Comparison of ENCODE assay signal across 42 cellular contexts in the genomic region with DNA sequence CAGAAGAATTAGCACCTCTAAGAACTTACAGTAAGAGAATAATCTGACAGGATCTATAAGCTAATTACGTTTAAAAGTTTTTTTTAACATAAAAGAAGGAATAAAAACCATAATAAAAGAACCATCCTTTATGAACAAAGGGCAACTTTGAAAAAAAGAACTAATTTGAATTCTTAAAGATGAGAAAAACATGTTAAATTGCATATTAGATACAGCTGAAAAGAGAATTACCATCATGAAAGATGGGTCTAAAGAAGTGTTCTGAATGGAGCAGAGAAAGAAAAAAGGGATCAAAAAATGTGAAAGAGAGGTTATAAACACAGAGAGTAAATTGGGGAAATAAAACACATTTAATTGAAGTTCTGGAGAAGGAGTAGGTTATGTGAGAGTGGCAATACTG. TPM values are rescaled to one million over a fixed set of nuclear protein-coding genes. Genes with fewer than 3 reads are reported as not detected.
"Had no signal": no experiment of that assay in that cellular context is flagged by ENCODE, and none has a peak within 500 bp of the region (broad histone marks: within the 10 kb centered on the region; RNA-seq: fewer than 3 reads in every experiment).

No MANE protein-coding gene starts in this region.

- H3K9me3 ChIP-seq: adrenal gland, ascending aorta, body of pancreas had no signal

- H3K27ac ChIP-seq: adrenal gland, ascending aorta, body of pancreas, brain microvascular endothelial cell, breast epithelium, cardiac muscle cell had no signal

- H3K4me3 ChIP-seq: adrenal gland, ascending aorta, body of pancreas, breast epithelium, cardiac muscle cell had no signal

- DNase-seq: activated effector memory CD4-positive, alpha-beta T cell treated with anti-CD3 and anti-CD28 coated beads, Interleukin-2, amount 50 U/mL, for 16 hours; activated effector memory CD4-positive, alpha-beta T cell treated with Interleukin-2 at 50 U/mL for 16 hours; activated gamma-delta T cell; activated gamma-delta T cell treated with Interleukin-2 at 50 U/mL for 16 hours; activated naive CD4-positive, alpha-beta T cell; activated naive CD4-positive, alpha-beta T cell treated with anti-CD3 and anti-CD28 coated beads for 36 hours; activated naive CD4-positive, alpha-beta T cell treated with anti-CD3 and anti-CD28 coated beads, Interleukin-2, amount 10 ng/mL, durations not matched to agents 7 days and 5 days; activated naive CD4-positive, alpha-beta T cell treated with anti-CD3 and anti-CD28 coated beads, Interleukin-2, amount 50 U/mL, for 16 hours; activated naive CD4-positive, alpha-beta T cell treated with Interleukin-2 at 50 U/mL for 16 hours; activated naive CD8-positive, alpha-beta T cell treated with anti-CD3 and anti-CD28 coated beads for 36 hours; activated naive CD8-positive, alpha-beta T cell treated with anti-CD3 and anti-CD28 coated beads, Interleukin-2, amount 10 ng/mL, durations not matched to agents 7 days and 5 days; activated naive CD8-positive, alpha-beta T cell treated with anti-CD3 and anti-CD28 coated beads, Interleukin-2, amount 50 U/mL, for 24 hours; activated T-cell treated with anti-CD3 and anti-CD28 coated beads, Interleukin-2, amount 50 U/mL, for 4 hours; activated T-cell treated with anti-CD3 and anti-CD28 coated beads, Interleukin-2, amount 50 U/mL, for 48 hours; activated T-cell treated with anti-CD3 and anti-CD28 coated beads, Interleukin-2, amount 50 U/mL, for 72 hours; adrenal gland; amniotic stem cell; amygdala; anterior cingulate cortex; aorta; body of pancreas; brain microvascular endothelial cell; caudate nucleus; central memory CD4-positive, alpha-beta T cell; cerebellar nuclear complex had no signal

- H3K27ac Mint-ChIP-seq: activated naive CD4-positive, alpha-beta T cell treated with anti-CD3 and anti-CD28 coated beads for 36 hours; activated naive CD4-positive, alpha-beta T cell treated with anti-CD3 and anti-CD28 coated beads, Interleukin-2, amount 10 ng/mL, durations not matched to agents 7 days and 5 days; activated naive CD4-positive, alpha-beta T cell treated with anti-CD3 and anti-CD28 coated beads, Interleukin-2, amount 50 U/mL, for 24 hours; activated naive CD4-positive, alpha-beta T cell treated with anti-CD3 and anti-CD28 coated beads, Interleukin-2, amount 50 U/mL, for 72 hours; activated naive CD8-positive, alpha-beta T cell; activated naive CD8-positive, alpha-beta T cell treated with anti-CD3 and anti-CD28 coated beads for 36 hours; activated naive CD8-positive, alpha-beta T cell treated with anti-CD3 and anti-CD28 coated beads, Interleukin-2, amount 10 ng/mL, durations not matched to agents 7 days and 5 days; activated naive CD8-positive, alpha-beta T cell treated with anti-CD3 and anti-CD28 coated beads, Interleukin-2, amount 50 U/mL, for 24 hours; activated T-cell treated with anti-CD3 and anti-CD28 coated beads, Interleukin-2, amount 50 U/mL, for 72 hours; activated T-helper 1 cell treated with anti-CD3 and anti-CD28 coated beads, Interleukin-12 subunit alpha, Interleukin-12 subunit beta, Interleukin-2, Interleukin-4 antibody, amounts not matched to agents 30 ng/mL and 10 ng/mL and 1 ng/mL, durations not matched to agents 14 hours and 24 hours and 36 hours; activated T-helper 17 cell treated with anti-CD3 and anti-CD28 coated beads, Interleukin-2, amount 50 U/mL, for 72 hours; activated T-helper 2 cell treated with anti-CD3 and anti-CD28 coated beads, Interferon-gamma antibody, Interleukin-2, Interleukin-4, amounts not matched to agents 10 μg/mL and 5 μg/mL and 100 μg/mL, durations not matched to agents 14 hours and 24 hours and 36 hours; brain had no signal

- H3K27me3 Mint-ChIP-seq: activated naive CD4-positive, alpha-beta T cell treated with anti-CD3 and anti-CD28 coated beads, Interleukin-2, amount 10 ng/mL, durations not matched to agents 7 days and 5 days; activated naive CD4-positive, alpha-beta T cell treated with anti-CD3 and anti-CD28 coated beads, Interleukin-2, amount 50 U/mL, for 24 hours; activated naive CD8-positive, alpha-beta T cell; activated naive CD8-positive, alpha-beta T cell treated with anti-CD3 and anti-CD28 coated beads for 36 hours; activated naive CD8-positive, alpha-beta T cell treated with anti-CD3 and anti-CD28 coated beads, Interleukin-2, amount 10 ng/mL, durations not matched to agents 7 days and 5 days; activated naive CD8-positive, alpha-beta T cell treated with anti-CD3 and anti-CD28 coated beads, Interleukin-2, amount 50 U/mL, for 24 hours; activated T-helper 17 cell treated with anti-CD3 and anti-CD28 coated beads, Interleukin-2, amount 50 U/mL, for 72 hours; brain; central memory CD8-positive, alpha-beta T cell had no signal

- H3K36me3 ChIP-seq: adrenal gland, ascending aorta, brain microvascular endothelial cell, breast epithelium, cardiac muscle cell had no signal

- H3K4me1 Mint-ChIP-seq: activated naive CD4-positive, alpha-beta T cell treated with anti-CD3 and anti-CD28 coated beads, Interleukin-2, amount 10 ng/mL, durations not matched to agents 7 days and 5 days; activated naive CD4-positive, alpha-beta T cell treated with anti-CD3 and anti-CD28 coated beads, Interleukin-2, amount 50 U/mL, for 24 hours; activated naive CD8-positive, alpha-beta T cell treated with anti-CD3 and anti-CD28 coated beads for 36 hours; activated T-helper 17 cell treated with anti-CD3 and anti-CD28 coated beads, Interleukin-2, amount 50 U/mL, for 72 hours; central memory CD8-positive, alpha-beta T cell had no signal

- H3K4me3 Mint-ChIP-seq: activated naive CD4-positive, alpha-beta T cell treated with anti-CD3 and anti-CD28 coated beads for 36 hours; activated naive CD4-positive, alpha-beta T cell treated with anti-CD3 and anti-CD28 coated beads, Interleukin-2, amount 10 ng/mL, durations not matched to agents 7 days and 5 days; activated naive CD4-positive, alpha-beta T cell treated with anti-CD3 and anti-CD28 coated beads, Interleukin-2, amount 50 U/mL, for 24 hours; activated naive CD8-positive, alpha-beta T cell; activated naive CD8-positive, alpha-beta T cell treated with anti-CD3 and anti-CD28 coated beads for 36 hours; activated naive CD8-positive, alpha-beta T cell treated with anti-CD3 and anti-CD28 coated beads, Interleukin-2, amount 10 ng/mL, durations not matched to agents 7 days and 5 days; activated naive CD8-positive, alpha-beta T cell treated with anti-CD3 and anti-CD28 coated beads, Interleukin-2, amount 50 U/mL, for 24 hours; activated T-cell treated with anti-CD3 and anti-CD28 coated beads, Interleukin-2, amount 50 U/mL, for 4 hours; activated T-cell treated with anti-CD3 and anti-CD28 coated beads, Interleukin-2, amount 50 U/mL, for 72 hours; activated T-helper 1 cell treated with anti-CD3 and anti-CD28 coated beads, Interleukin-12 subunit alpha, Interleukin-12 subunit beta, Interleukin-2, Interleukin-4 antibody, amounts not matched to agents 30 ng/mL and 10 ng/mL and 1 ng/mL, durations not matched to agents 14 hours and 24 hours and 36 hours; activated T-helper 17 cell treated with anti-CD3 and anti-CD28 coated beads, Interleukin-2, amount 50 U/mL, for 72 hours; brain; central memory CD8-positive, alpha-beta T cell had no signal

- H3K27me3 ChIP-seq: adrenal gland, ascending aorta, body of pancreas, brain microvascular endothelial cell, breast epithelium, cardiac muscle cell had no signal

- H3K4me1 ChIP-seq: body of pancreas had no signal

- ATAC-seq: activated naive CD4-positive, alpha-beta T cell treated with anti-CD3 and anti-CD28 coated beads, Interleukin-2, amount 50 U/mL, for 72 hours; activated naive CD8-positive, alpha-beta T cell treated with anti-CD3 and anti-CD28 coated beads, Interleukin-2, amount 50 U/mL, for 24 hours; activated T-cell treated with anti-CD3 and anti-CD28 coated beads, Interleukin-2, amount 50 U/mL, for 4 hours; activated T-cell treated with anti-CD3 and anti-CD28 coated beads, Interleukin-2, amount 50 U/mL, for 72 hours; activated T-helper 17 cell treated with anti-CD3 and anti-CD28 coated beads, Interleukin-2, amount 50 U/mL, for 72 hours; body of pancreas had no signal

RNA-seq across cellular contexts. Expression of a gene that starts 45.8 kb away (rescaled TPM):
- total RNA-seq: activated naive CD4-positive, alpha-beta T cell treated with anti-CD3 and anti-CD28 coated beads, Interleukin-2, amount 50 U/mL, for 72 hours; activated naive CD8-positive, alpha-beta T cell treated with anti-CD3 and anti-CD28 coated beads for 36 hours; activated naive CD8-positive, alpha-beta T cell treated with anti-CD3 and anti-CD28 coated beads, Interleukin-2, amount 10 ng/mL, durations not matched to agents 7 days and 5 days; activated T-cell treated with anti-CD3 and anti-CD28 coated beads, Interleukin-2, amount 50 U/mL, for 4 hours; activated T-cell treated with anti-CD3 and anti-CD28 coated beads, Interleukin-2, amount 50 U/mL, for 72 hours; activated T-helper 1 cell treated with anti-CD3 and anti-CD28 coated beads, Interleukin-12 subunit alpha, Interleukin-12 subunit beta, Interleukin-2, Interleukin-4 antibody, amounts not matched to agents 30 ng/mL and 10 ng/mL and 1 ng/mL, durations not matched to agents 14 hours and 24 hours and 36 hours; activated T-helper 17 cell treated with anti-CD3 and anti-CD28 coated beads, Interleukin-2, amount 50 U/mL, for 72 hours; activated T-helper 2 cell treated with anti-CD3 and anti-CD28 coated beads, Interferon-gamma antibody, Interleukin-2, Interleukin-4, amounts not matched to agents 10 μg/mL and 5 μg/mL and 100 μg/mL, durations not matched to agents 14 hours and 24 hours and 36 hours; adrenal gland; aorta; ascending aorta; astrocyte; body of pancreas; breast epithelium; bronchial epithelial cell; cardiac muscle cell; cardiac septum; cerebellum; chondrocyte had no signal
- polyA plus RNA-seq: adipose tissue, adrenal gland, aorta, cardiac muscle cell had no signal
